In the genomic region with DNA sequence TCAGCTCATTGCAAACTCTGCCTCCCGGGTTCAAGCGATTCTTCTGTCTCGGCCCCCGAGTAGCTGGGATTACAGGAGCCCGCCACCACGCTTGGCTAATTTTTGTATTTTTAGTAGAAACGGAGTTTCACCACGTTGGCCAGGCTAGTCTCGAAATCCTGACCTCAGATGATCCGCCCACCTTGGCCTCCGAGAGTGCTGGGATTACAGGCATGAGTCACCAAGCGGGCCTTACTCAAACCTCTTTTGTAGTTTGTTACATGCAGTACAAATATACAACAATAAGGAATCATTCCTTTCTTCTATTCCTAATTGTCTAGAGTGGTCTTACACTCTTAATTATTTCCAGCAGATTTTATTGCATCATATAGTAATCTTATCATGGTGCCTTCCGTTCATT, we compare ENCODE assay signal across 18 cellular contexts.
"Had no signal": no experiment of that assay in that cellular context is flagged by ENCODE, and none has a peak within 500 bp of the region (broad histone marks: within the 10 kb centered on the region; RNA-seq: fewer than 3 reads in every experiment).

No MANE protein-coding gene starts in this region.

- DNase-seq: activated CD4-positive, CD25-positive, alpha-beta regulatory T cell treated with anti-CD3 and anti-CD28 coated beads, Interleukin-2, amount 50 U/mL, for 72 hours; activated CD8-positive, alpha-beta memory T cell treated with anti-CD3 and anti-CD28 coated beads for 24 hours; activated CD8-positive, alpha-beta memory T cell treated with anti-CD3 and anti-CD28 coated beads, Interleukin-2, amount 50 U/mL, for 48 hours; activated effector memory CD4-positive, alpha-beta T cell treated with Interleukin-2 at 50 U/mL for 16 hours; activated naive CD4-positive, alpha-beta T cell treated with anti-CD3 and anti-CD28 coated beads, Interleukin-2, amount 10 ng/mL, durations not matched to agents 7 days and 5 days; activated naive CD8-positive, alpha-beta T cell treated with anti-CD3 and anti-CD28 coated beads, Interleukin-2, amount 50 U/mL, for 24 hours; activated T-cell treated with anti-CD3 and anti-CD28 coated beads, Interleukin-2, amount 50 U/mL, for 48 hours; aorta; brain microvascular endothelial cell; central memory CD4-positive, alpha-beta T cell; kidney; nephron progenitor cell; nucleus accumbens; posterior cingulate gyrus; retina; stimulated activated naive B cell treated with anti-CD40 and anti-IgM and Interleukin-4, amounts not matched to agents 10 μg/mL and 1 μg/mL and 100 μg/mL, for 72 hours; upper lobe of right lung had no signal

- ATAC-seq: activated naive CD8-positive, alpha-beta T cell treated with anti-CD3 and anti-CD28 coated beads, Interleukin-2, amount 50 U/mL, for 24 hours; left lobe of liver; stimulated activated naive B cell treated with anti-CD40 and anti-IgM and Interleukin-4, amounts not matched to agents 10 μg/mL and 1 μg/mL and 100 μg/mL, for 72 hours; upper lobe of right lung had no signal

- H3K27me3 Mint-ChIP-seq: activated naive CD8-positive, alpha-beta T cell treated with anti-CD3 and anti-CD28 coated beads, Interleukin-2, amount 50 U/mL, for 24 hours had no signal

- H3K4me1 Mint-ChIP-seq: activated naive CD4-positive, alpha-beta T cell treated with anti-CD3 and anti-CD28 coated beads, Interleukin-2, amount 10 ng/mL, durations not matched to agents 7 days and 5 days; activated naive CD8-positive, alpha-beta T cell treated with anti-CD3 and anti-CD28 coated beads, Interleukin-2, amount 50 U/mL, for 24 hours; nephron progenitor cell; stimulated activated naive B cell treated with anti-CD40 and anti-IgM and Interleukin-4, amounts not matched to agents 10 μg/mL and 1 μg/mL and 100 μg/mL, for 72 hours had no signal

- H3K4me3 Mint-ChIP-seq: activated naive CD4-positive, alpha-beta T cell treated with anti-CD3 and anti-CD28 coated beads, Interleukin-2, amount 10 ng/mL, durations not matched to agents 7 days and 5 days; activated naive CD8-positive, alpha-beta T cell treated with anti-CD3 and anti-CD28 coated beads, Interleukin-2, amount 50 U/mL, for 24 hours; nephron progenitor cell; stimulated activated naive B cell treated with anti-CD40 and anti-IgM and Interleukin-4, amounts not matched to agents 10 μg/mL and 1 μg/mL and 100 μg/mL, for 72 hours had no signal

- H3K27ac Mint-ChIP-seq: activated naive CD4-positive, alpha-beta T cell treated with anti-CD3 and anti-CD28 coated beads, Interleukin-2, amount 10 ng/mL, durations not matched to agents 7 days and 5 days; activated naive CD8-positive, alpha-beta T cell treated with anti-CD3 and anti-CD28 coated beads, Interleukin-2, amount 50 U/mL, for 24 hours; nephron progenitor cell; stimulated activated naive B cell treated with anti-CD40 and anti-IgM and Interleukin-4, amounts not matched to agents 10 μg/mL and 1 μg/mL and 100 μg/mL, for 72 hours had no signal

- H3K36me3 Mint-ChIP-seq: activated naive CD4-positive, alpha-beta T cell treated with anti-CD3 and anti-CD28 coated beads, Interleukin-2, amount 10 ng/mL, durations not matched to agents 7 days and 5 days; stimulated activated naive B cell treated with anti-CD40 and anti-IgM and Interleukin-4, amounts not matched to agents 10 μg/mL and 1 μg/mL and 100 μg/mL, for 72 hours had no signal

- H3K9me3 Mint-ChIP-seq: activated naive CD4-positive, alpha-beta T cell treated with anti-CD3 and anti-CD28 coated beads, Interleukin-2, amount 10 ng/mL, durations not matched to agents 7 days and 5 days; activated naive CD8-positive, alpha-beta T cell treated with anti-CD3 and anti-CD28 coated beads, Interleukin-2, amount 50 U/mL, for 24 hours; nephron progenitor cell; stimulated activated naive B cell treated with anti-CD40 and anti-IgM and Interleukin-4, amounts not matched to agents 10 μg/mL and 1 μg/mL and 100 μg/mL, for 72 hours had no signal
